In genomic region chrX:30649859-30650258, GRCh38 we compare ENCODE assay signal across 1 cellular context.
A peak's percentile ranks its signal among the peaks of the same experiment; 100 is the strongest.
TF ChIP-seq lines count a peak whose summit lies in the region.

No MANE protein-coding gene starts in this region.

TF ChIP-seq in HepG2, 621 proteins besides CTCF, POLR2A, EP300 and RAD21 (continued from another document and continues in another):
- TF ChIP-seq, protein P1, sequence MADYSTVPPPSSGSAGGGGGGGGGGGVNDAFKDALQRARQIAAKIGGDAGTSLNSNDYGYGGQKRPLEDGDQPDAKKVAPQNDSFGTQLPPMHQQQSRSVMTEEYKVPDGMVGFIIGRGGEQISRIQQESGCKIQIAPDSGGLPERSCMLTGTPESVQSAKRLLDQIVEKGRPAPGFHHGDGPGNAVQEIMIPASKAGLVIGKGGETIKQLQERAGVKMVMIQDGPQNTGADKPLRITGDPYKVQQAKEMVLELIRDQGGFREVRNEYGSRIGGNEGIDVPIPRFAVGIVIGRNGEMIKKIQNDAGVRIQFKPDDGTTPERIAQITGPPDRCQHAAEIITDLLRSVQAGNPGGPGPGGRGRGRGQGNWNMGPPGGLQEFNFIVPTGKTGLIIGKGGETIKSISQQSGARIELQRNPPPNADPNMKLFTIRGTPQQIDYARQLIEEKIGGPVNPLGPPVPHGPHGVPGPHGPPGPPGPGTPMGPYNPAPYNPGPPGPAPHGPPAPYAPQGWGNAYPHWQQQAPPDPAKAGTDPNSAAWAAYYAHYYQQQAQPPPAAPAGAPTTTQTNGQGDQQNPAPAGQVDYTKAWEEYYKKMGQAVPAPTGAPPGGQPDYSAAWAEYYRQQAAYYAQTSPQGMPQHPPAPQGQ (CRISPR knock-in tag; IDR thresholded peaks at IDR 0.05; ENCODE audit: borderline replicate concordance) = no peak
- TF ChIP-seq ZMAT3 (CRISPR knock-in tag; conservative IDR thresholded peaks at IDR 0.05) (no peak), ERF (CRISPR knock-in tag; IDR thresholded peaks at IDR 0.05) (0 out of 2 replicates have a peak, but pooled peaks have one; percentile 14), ZNF432 (CRISPR knock-in tag; IDR thresholded peaks at IDR 0.05; ENCODE audit: borderline replicate concordance) (no peak), ARHGAP35 (CRISPR knock-in tag; IDR thresholded peaks at IDR 0.05; ENCODE audit: borderline replicate concordance) (no peak), FOXP4 (CRISPR knock-in tag; IDR thresholded peaks at IDR 0.05) (peak; percentile 48; the same call in 1 of the 2 replicates), PHF21A (CRISPR knock-in tag; IDR thresholded peaks at IDR 0.05) (no peak), CSRNP2 (CRISPR knock-in tag; conservative IDR thresholded peaks at IDR 0.05; ENCODE audit: low read depth) (no peak), TSC22D2 (CRISPR knock-in tag; IDR thresholded peaks at IDR 0.05; ENCODE audit: borderline replicate concordance) (no peak), MAFG (CRISPR knock-in tag; IDR thresholded peaks at IDR 0.05) (no peak), HNF4G (IDR thresholded peaks at IDR 0.05; ENCODE audit: borderline replicate concordance, low read depth, low read length) (peak; percentile 56; the same call in 1 of the 2 replicates), HNF4G (CRISPR knock-in tag; IDR thresholded peaks at IDR 0.05; ENCODE audit: borderline replicate concordance, low read depth) (no peak), ZKSCAN1 (IDR thresholded peaks at IDR 0.05; ENCODE audit: low read length) (no peak), ZNF512 (CRISPR knock-in tag; IDR thresholded peaks at IDR 0.05) (no peak), KLF16 (CRISPR knock-in tag; IDR thresholded peaks at IDR 0.05) (no peak), ZNF256 (CRISPR knock-in tag; conservative IDR thresholded peaks at IDR 0.05) (no peak), RBAK (CRISPR knock-in tag; IDR thresholded peaks at IDR 0.05) (no peak), TOE1 (CRISPR knock-in tag; IDR thresholded peaks at IDR 0.05) (no peak), RFXANK (CRISPR knock-in tag; IDR thresholded peaks at IDR 0.05) (no peak), ARID3A (IDR thresholded peaks at IDR 0.05; ENCODE audit: low read depth, low read length) (no peak; the same call in 1 of the 2 replicates), GPN1 (CRISPR knock-in tag; IDR thresholded peaks at IDR 0.05; ENCODE audit: borderline replicate concordance) (no peak), FLYWCH1 (CRISPR knock-in tag; IDR thresholded peaks at IDR 0.05) (no peak), AHDC1 (CRISPR knock-in tag; IDR thresholded peaks at IDR 0.05; ENCODE audit: borderline replicate concordance) (peak; percentile 20; the same call in 1 of the 2 replicates), ATF1 (CRISPR knock-in tag; IDR thresholded peaks at IDR 0.05) (peak; percentile 74), ZBTB10 (CRISPR knock-in tag; IDR thresholded peaks at IDR 0.05; ENCODE audit: borderline replicate concordance) (no peak), HNRNPUL1 (IDR thresholded peaks at IDR 0.05; ENCODE audit: low read depth, low read length) (no peak), ZFP90 (CRISPR knock-in tag; IDR thresholded peaks at IDR 0.05; ENCODE audit: borderline replicate concordance) (no peak), KLF13 (CRISPR knock-in tag; IDR thresholded peaks at IDR 0.05) (no peak), ZNF577 (CRISPR knock-in tag; IDR thresholded peaks at IDR 0.05; ENCODE audit: borderline replicate concordance, low read depth) (no peak), ZNF749 (CRISPR knock-in tag; IDR thresholded peaks at IDR 0.05; ENCODE audit: borderline replicate concordance) (no peak), SOX13 (IDR thresholded peaks at IDR 0.05) (no peak), SOX13 (CRISPR knock-in tag; conservative IDR thresholded peaks at IDR 0.05 in 1 of 2, IDR thresholded peaks at IDR 0.05 in 1 of 2) (peak in 1 of 2 experiments; percentile 63; a peak in 2 of 4 replicates), ATM (IDR thresholded peaks at IDR 0.05; ENCODE audit: borderline replicate concordance) (no peak), ELF3 (CRISPR knock-in tag; IDR thresholded peaks at IDR 0.05) (peak; percentile 64), SALL1 (CRISPR knock-in tag; IDR thresholded peaks at IDR 0.05) (peak; percentile 36; the same call in 1 of the 2 replicates), DR1 (CRISPR knock-in tag; IDR thresholded peaks at IDR 0.05) (no peak), HOXA5 (CRISPR knock-in tag; IDR thresholded peaks at IDR 0.05) (no peak), ZNF709 (CRISPR knock-in tag; IDR thresholded peaks at IDR 0.05) (no peak), FIP1L1 (IDR thresholded peaks at IDR 0.05; ENCODE audit: borderline replicate concordance, insufficient read depth, low read depth, low read length) (no peak), KAT7 (CRISPR knock-in tag; IDR thresholded peaks at IDR 0.05; ENCODE audit: borderline replicate concordance) (no peak), GATA4 (IDR thresholded peaks at IDR 0.05; ENCODE audit: borderline replicate concordance, low read depth) (no peak; the same call in 1 of the 2 replicates), ZNF251 (CRISPR knock-in tag; IDR thresholded peaks at IDR 0.05) (no peak), RXRB (CRISPR knock-in tag; IDR thresholded peaks at IDR 0.05; ENCODE audit: borderline replicate concordance) (peak; percentile 84), ATF7 (IDR thresholded peaks at IDR 0.05) (peak; percentile 80), ATF7 (CRISPR knock-in tag; IDR thresholded peaks at IDR 0.05) (no peak), SOX5 (CRISPR knock-in tag; IDR thresholded peaks at IDR 0.05; ENCODE audit: borderline replicate concordance) (peak; percentile 69)
- TF ChIP-seq, protein P2, sequence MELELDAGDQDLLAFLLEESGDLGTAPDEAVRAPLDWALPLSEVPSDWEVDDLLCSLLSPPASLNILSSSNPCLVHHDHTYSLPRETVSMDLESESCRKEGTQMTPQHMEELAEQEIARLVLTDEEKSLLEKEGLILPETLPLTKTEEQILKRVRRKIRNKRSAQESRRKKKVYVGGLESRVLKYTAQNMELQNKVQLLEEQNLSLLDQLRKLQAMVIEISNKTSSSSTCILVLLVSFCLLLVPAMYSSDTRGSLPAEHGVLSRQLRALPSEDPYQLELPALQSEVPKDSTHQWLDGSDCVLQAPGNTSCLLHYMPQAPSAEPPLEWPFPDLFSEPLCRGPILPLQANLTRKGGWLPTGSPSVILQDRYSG (CRISPR knock-in tag; IDR thresholded peaks at IDR 0.05) = no peak
